ENCODE assay signal across 8 cellular contexts in the genomic region with DNA sequence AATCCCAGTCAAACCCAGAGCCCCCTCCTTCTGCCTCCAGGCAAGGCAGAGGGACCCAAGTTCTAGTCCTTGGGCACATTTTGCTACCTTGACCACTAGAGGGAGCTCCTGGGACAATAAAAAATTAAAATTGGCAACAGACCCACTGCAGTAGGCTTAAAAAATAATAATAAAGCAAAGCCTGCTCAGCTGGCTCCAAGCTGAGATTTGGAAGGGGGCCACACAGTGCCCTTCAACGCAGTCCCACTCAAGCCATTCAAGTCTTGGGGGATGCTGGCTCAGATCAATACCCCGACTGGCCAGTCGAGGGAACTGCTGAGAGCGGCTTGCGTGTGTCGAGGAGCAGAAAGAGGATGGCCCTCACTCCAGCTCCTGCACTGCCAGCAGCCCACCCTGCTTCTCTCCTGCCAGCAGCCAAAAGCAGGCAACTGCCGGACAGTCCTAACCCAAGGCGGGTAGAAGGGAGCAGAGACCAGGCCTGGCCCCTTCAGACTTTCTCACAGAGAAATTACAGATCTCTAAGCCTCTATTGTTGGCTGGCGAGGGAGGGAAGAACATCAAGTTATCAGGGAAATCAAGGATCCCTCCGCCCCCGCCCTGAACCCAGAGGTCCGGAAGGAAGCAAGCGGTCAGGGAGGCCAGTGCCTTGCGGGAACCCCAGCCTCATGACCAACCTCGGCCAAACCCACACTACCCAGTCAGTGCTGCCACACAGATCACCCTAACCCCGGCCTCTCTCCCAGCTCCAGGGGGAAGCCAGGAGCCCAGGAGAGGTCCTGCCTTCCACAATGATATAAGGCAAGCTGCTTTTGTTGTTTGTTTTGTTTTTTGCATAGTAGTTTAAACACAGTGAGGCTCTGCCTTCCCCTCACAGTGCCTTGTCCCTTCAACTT. TPM values are rescaled to one million over a fixed set of nuclear protein-coding genes. Genes with fewer than 3 reads are reported as not detected.
DNase-seq lines count a peak whose midpoint lies in the region; ATAC-seq and TF ChIP-seq lines count a peak whose summit lies in the region.

No MANE protein-coding gene starts in this region.

- no peak overlapping the region for H3K4me3 ChIP-seq in right atrium auricular region

- intact Hi-C loops in sciatic nerve (cut with DNase I): no loop called here

- H3K4me1 ChIP-seq in right atrium auricular region: peaks cover 0 to 24% of the 10 kb centered on the region in 2 donors

- H3K9me3 ChIP-seq in right atrium auricular region: no peaks in the 10 kb centered on the region

- H3K27ac ChIP-seq in angular gyrus (ENCODE audit: low read depth, low read length) (peak overlapping the region; percentile 65), right atrium auricular region (peak overlapping the region; percentile 64 to 67)

- H3K27me3 ChIP-seq in right atrium auricular region: no peaks in the 10 kb centered on the region

- DNase-seq in DMS53 (lab: John Stamatoyannopoulos, UW) (peak; percentile 74), LoVo (ENCODE audit: low spot score) (peak; percentile 62), T-helper 1 cell (peak in 4 of 5 donors; percentile 27 to 62 (median 60)), right atrium auricular region (ENCODE audit: low spot score) (peak; percentile 77), sciatic nerve (ENCODE audit: low spot score) (peak; percentile 81)

- TF ChIP-seq CTCF in right atrium auricular region (IDR thresholded peaks at IDR 0.05): peak; percentile 63 to 85

- H3K36me3 ChIP-seq in right atrium auricular region: peaks cover 39% of the 10 kb centered on the region

- peak; percentile 46 for ATAC-seq in sciatic nerve
- no peak for ATAC-seq in HG03439 (IDR thresholded peaks at IDR 0.05; ENCODE audit: unreplicated experiment)
- ATAC-seq in HG03039 (IDR thresholded peaks at IDR 0.05; ENCODE audit: unreplicated experiment): no peak

RNA-seq across cellular contexts. Expression of a gene that starts 4.9 kb away (rescaled TPM):
- total RNA-seq in right atrium auricular region (10 to 100 TPM; 22.6 to 27.3 TPM), sciatic nerve (13.0 TPM)

RNA-seq across cellular contexts. Expression of a gene that starts 47.8 kb away (rescaled TPM):
- total RNA-seq in right atrium auricular region (not detected), sciatic nerve (not detected)

RNA-seq across cellular contexts. Expression of a gene that starts 49.2 kb away (rescaled TPM):
- total RNA-seq in right atrium auricular region: 10 to 100 TPM in 1 of 2 donors, 1 to 10 TPM in 1; 2.3 to 14.0 TPM
- total RNA-seq in sciatic nerve: 5.4 TPM
